ENCODE assay signal across 8 cellular contexts in genomic region chr17:47649153-47649971, GRCh38. TPM values are rescaled to one million over a fixed set of nuclear protein-coding genes. Genes with fewer than 3 reads are reported as not detected.
DNase-seq lines count a peak whose midpoint lies in the region; ATAC-seq, FAIRE-seq and TF ChIP-seq lines count a peak whose summit lies in the region.

Gene KPNB1 (plus strand): TSS chr17:47649919. CDS start chr17:47650245, 326 bp downstream.

- ATAC-seq in GM18508 (IDR thresholded peaks at IDR 0.05; ENCODE audit: insufficient read depth, unreplicated experiment) (peak; percentile 69), HG03025 (IDR thresholded peaks at IDR 0.05; ENCODE audit: low FRiP score, unreplicated experiment) (peak; percentile 78)

- DNase-seq in NCI-H2081 (lab: John Stamatoyannopoulos, UW) (peak; percentile 100), T1000 (lab: John Stamatoyannopoulos, UW) (peak; percentile 99), astrocyte of the hippocampus (ENCODE audit: low read depth, low spot score) (peak; percentile 100), hepatic stellate cell (ENCODE audit: low spot score) (peak; percentile 94), renal cortical epithelial cell (ENCODE audit: low read depth) (peak; percentile 98), D721Med (ENCODE audit: insufficient read length, low spot score) (no peak)

- no peak for TF ChIP-seq CTCF in D721Med (IDR thresholded peaks at IDR 0.05; ENCODE audit: insufficient read depth, missing control alignments)

- FAIRE-seq in D721Med (lab: Jason Lieb, UNC), result no peak

RNA-seq across cellular contexts. Expression of gene KPNB1, which starts in this region (rescaled TPM):
- 421 and 446 TPM in 2 replicates for total RNA-seq in renal cortical epithelial cell
